ENCODE assay signal across 8 cellular contexts in genomic region chr1:59699227-59699847, GRCh38.
DNase-seq lines count a peak whose midpoint lies in the region; ATAC-seq and TF ChIP-seq lines count a peak whose summit lies in the region.

No MANE protein-coding gene starts in this region.

- ATAC-seq in GM18519 (IDR thresholded peaks at IDR 0.05; ENCODE audit: low FRiP score, unreplicated experiment), result no peak

- no peaks in the 10 kb centered on the region for H3K9me3 ChIP-seq in SK-N-SH

- peaks cover 12 to 23% of the 10 kb centered on the region in 2 experiments for H3K4me1 ChIP-seq in SK-N-SH (ENCODE audit: control insufficient read depth in 1 of 2, insufficient read depth in 2 of 2, low read depth in 1 of 2, low read length in 1 of 2)

- no peaks in the 10 kb centered on the region for H3K79me2 ChIP-seq in SK-N-SH (ENCODE audit: insufficient read depth)

- CTCF ChIA-PET in SK-N-SH (lab: Yijun Ruan, JAX), result interaction anchor here (0.6 to 4.2 kb wide), 87 partner anchors 9 to 1524 kb away, joined by 3 to 48 read pairs (median 4); partner anchors contain the start of genes FGGY and JUN

- TF ChIP-seq CTCF in SK-N-SH (IDR thresholded peaks at IDR 0.05) (peak; percentile 98), nephron (IDR thresholded peaks at IDR 0.05; ENCODE audit: unreplicated experiment in 3 of 3) (peak; percentile 90 to 96 (median 95))

- 0 out of 2 replicates have a peak overlapping the region, but pooled peaks have one; percentile 10 for H2AFZ ChIP-seq in SK-N-SH (ENCODE audit: low read depth)

- 39% methylated on average over 5 of the region's 5 CpGs for WGBS in SK-N-SH (ENCODE audit: low lambda C conversion rate)

- TF ChIP-seq RAD21 in SK-N-SH (IDR thresholded peaks at IDR 0.05; ENCODE audit: low read length), result peak; percentile 96

- peak overlapping the region; percentile 2 to 40 (median 27) for H3K4me3 Mint-ChIP-seq in nephron

- H3K4me2 ChIP-seq in SK-N-SH, result peak overlapping the region; percentile 50; the same call in 1 of the 2 replicates

- H3K4me3 ChIP-seq in SK-N-SH (ENCODE audit: low read depth in 2 of 2, low read length in 1 of 2), result peak overlapping the region in 1 of 2 experiments; percentile 24; a peak in 1 of 4 replicates

- H3F3A ChIP-seq in SK-N-SH (replicated peaks; ENCODE audit: insufficient read depth), result peaks cover 7% of the 10 kb centered on the region

- H3K27me3 ChIP-seq in SK-N-SH (ENCODE audit: insufficient read depth), result no peaks in the 10 kb centered on the region

- H3K9me3 Mint-ChIP-seq in nephron, result no peaks in the 10 kb centered on the region

- peak; percentile 25 for DNase-seq in activated CD8-positive, alpha-beta memory T cell treated with anti-CD3 and anti-CD28 coated beads, Interleukin-2, amount 50 U/mL, for 4 hours
- no peak for DNase-seq in activated CD8-positive, alpha-beta memory T cell treated with anti-CD3 and anti-CD28 coated beads, Interleukin-2, amount 50 U/mL, for 48 hours
- DNase-seq in MV-4-11 (lab: John Stamatoyannopoulos, UW) (peak; percentile 57), SK-N-SH (peak; percentile 31), erythroblast (lab: John Stamatoyannopoulos, UW) (peak; percentile 24 to 55), amniotic stem cell (lab: John Stamatoyannopoulos, UW) (no peak)

- peak overlapping the region; percentile 55; the same call in 1 of the 2 replicates for H3K9ac ChIP-seq in SK-N-SH

- POLR2A ChIA-PET in SK-N-SH (lab: Yijun Ruan, JAX), result no interaction called here

- no peak for TF ChIP-seq POLR2A in erythroblast (IDR thresholded peaks at IDR 0.05; ENCODE audit: low read length)

- no peaks in the 10 kb centered on the region for H3K27me3 Mint-ChIP-seq in nephron (ENCODE audit: low read depth)

- peak overlapping the region; percentile 71 to 89 (median 76) for H3K27ac Mint-ChIP-seq in nephron

- H3K27ac ChIP-seq in SK-N-SH (ENCODE audit: low read depth in 2 of 2, low read length in 1 of 2), result peak overlapping the region; percentile 56 to 68; a peak in 3 of 4 replicates

- no peak for TF ChIP-seq EP300 in SK-N-SH (IDR thresholded peaks at IDR 0.05; ENCODE audit: borderline replicate concordance in 1 of 2, low read depth in 1 of 2, low read length in 1 of 2)

- H4K20me1 ChIP-seq in SK-N-SH (ENCODE audit: insufficient read depth), result no peaks in the 10 kb centered on the region

- H3K9me2 ChIP-seq in SK-N-SH, result no peaks in the 10 kb centered on the region

- H3K36me3 ChIP-seq in SK-N-SH (replicated peaks in 1 of 2; ENCODE audit: control insufficient read depth in 1 of 2, insufficient read depth in 2 of 2, low read length in 1 of 2), result no peaks in the 10 kb centered on the region

- peaks cover 52% of the 10 kb centered on the region for H3K4me1 Mint-ChIP-seq in nephron

- H3K36me3 Mint-ChIP-seq in nephron (ENCODE audit: low read depth), result no peaks in the 10 kb centered on the region

TF ChIP-seq in SK-N-SH, 30 proteins besides CTCF, POLR2A, EP300 and RAD21:
- TF ChIP-seq JUND (IDR thresholded peaks at IDR 0.05) (no peak), RXRA (IDR thresholded peaks at IDR 0.05; ENCODE audit: borderline replicate concordance, low read depth) (peak; percentile 11; the same call in 1 of the 2 replicates), SMC3 (IDR thresholded peaks at IDR 0.05; ENCODE audit: low read depth, low read length) (peak; percentile 81), RCOR1 (IDR thresholded peaks at IDR 0.05; ENCODE audit: low read length) (no peak), GATA2 (CRISPR knock-in tag; IDR thresholded peaks at IDR 0.05) (no peak), GABPA (IDR thresholded peaks at IDR 0.05; ENCODE audit: low read depth) (no peak), PBX3 (IDR thresholded peaks at IDR 0.05) (no peak), FOXM1 (IDR thresholded peaks at IDR 0.05; ENCODE audit: low read depth) (no peak), FOXJ3 (CRISPR knock-in tag; IDR thresholded peaks at IDR 0.05) (no peak), MEF2A (IDR thresholded peaks at IDR 0.05; ENCODE audit: borderline replicate concordance, low read depth) (no peak)
TF ChIP-seq in SK-N-SH: peak in this region for 2.

Comparison
In these comparisons a context has a peak if more than half of its experiments do, and no peak if none do; other contexts are left out.
1. DNase-seq: peak in activated CD8-positive, alpha-beta memory T cell treated with anti-CD3 and anti-CD28 coated beads, Interleukin-2, amount 50 U/mL, for 4 hours (single experiment), MV-4-11 (single experiment), SK-N-SH (single experiment) and erythroblast (2 of 2); none in activated CD8-positive, alpha-beta memory T cell treated with anti-CD3 and anti-CD28 coated beads, Interleukin-2, amount 50 U/mL, for 48 hours (single experiment) and amniotic stem cell (single experiment).